In genomic region chr13:30618938-30619289, GRCh38 we compare ENCODE assay signal across 9 cellular contexts. TPM values are rescaled to one million over a fixed set of nuclear protein-coding genes. Genes with fewer than 3 reads are reported as not detected.
DNase-seq lines count a peak whose midpoint lies in the region; ATAC-seq and TF ChIP-seq lines count a peak whose summit lies in the region.
"Had no signal": no experiment of that assay in that cellular context is flagged by ENCODE, and none has a peak within 500 bp of the region (broad histone marks: within the 10 kb centered on the region; RNA-seq: fewer than 3 reads in every experiment).

No MANE protein-coding gene starts in this region.

- no peak overlapping the region for H2AFZ ChIP-seq in neural progenitor cell (replicated peaks)

- DNase-seq in AG09309 (ENCODE audit: low read depth) (no peak), neural progenitor cell (ENCODE audit: low spot score) (no peak), T1000 (lab: John Stamatoyannopoulos, UW) (no peak), NCI-H748 (lab: John Stamatoyannopoulos, UW; ENCODE audit: unreplicated experiment) (no peak), RKO (ENCODE audit: low spot score) (no peak)

- H3K4me1 ChIP-seq in duodenal mucosa (ENCODE audit: control insufficient read depth in 1 of 2, insufficient read depth in 2 of 2, low read length in 2 of 2) (peaks cover 27 to 30% of the 10 kb centered on the region in 2 donors), neural progenitor cell (peaks cover 29% of the 10 kb centered on the region)

- H3K27me3 ChIP-seq in duodenal mucosa (ENCODE audit: control insufficient read depth in 1 of 2, insufficient read depth in 2 of 2, low read length in 2 of 2) (no peaks in the 10 kb centered on the region), neural progenitor cell (no peaks in the 10 kb centered on the region)

- peaks cover 9% of the 10 kb centered on the region for H3K36me3 Mint-ChIP-seq in neural progenitor cell

- H3K27ac ChIP-seq in KOPT-K1 (ENCODE audit: low read depth, low read length, poor library complexity, severe bottlenecking) (peak overlapping the region; percentile 97), duodenal mucosa (ENCODE audit: low read depth, low read length) (peak overlapping the region; percentile 15), neural progenitor cell (no peak overlapping the region)

- peaks cover 90% of the 10 kb centered on the region for H3K79me2 ChIP-seq in neural progenitor cell (ENCODE audit: low read depth)

- no peak overlapping the region for H3K4me3 Mint-ChIP-seq in neural progenitor cell

- TF ChIP-seq CTCF in AG09309 (IDR thresholded peaks at IDR 0.05; ENCODE audit: control insufficient read depth, insufficient read depth, low read depth, low read length, missing control alignments) (no peak), neural progenitor cell (IDR thresholded peaks at IDR 0.05) (no peak)

- no peak overlapping the region for H3K27ac Mint-ChIP-seq in neural progenitor cell

- peaks cover 32% of the 10 kb centered on the region for H3K36me3 ChIP-seq in KOPT-K1 (ENCODE audit: insufficient read depth, low read length)
- H3K36me3 ChIP-seq in duodenal mucosa (ENCODE audit: control insufficient read depth in 1 of 2, insufficient read depth in 2 of 2, low read length in 2 of 2) = peaks cover 0 to 11% of the 10 kb centered on the region in 2 donors
- H3K36me3 ChIP-seq in neural progenitor cell = peaks cover 13% of the 10 kb centered on the region

- H3K4me1 Mint-ChIP-seq in neural progenitor cell = peaks cover 26% of the 10 kb centered on the region

- peak overlapping the region; percentile 90 for H3K4me3 ChIP-seq in AG09309 (ENCODE audit: control insufficient read depth, low read depth, low read length)
- H3K4me3 ChIP-seq in duodenal mucosa (ENCODE audit: low read depth in 1 of 2, low read length in 2 of 2) = peak overlapping the region; percentile 93 to 97
- peak overlapping the region; percentile 72 for H3K4me3 ChIP-seq in neural progenitor cell

- H4K20me1 ChIP-seq in neural progenitor cell (ENCODE audit: low read depth) = peaks cover 33% of the 10 kb centered on the region

- no peaks in the 10 kb centered on the region for H3K9me3 ChIP-seq in KOPT-K1 (ENCODE audit: insufficient read depth, low read length, poor library complexity, severe bottlenecking)
- no peaks in the 10 kb centered on the region for H3K9me3 ChIP-seq in duodenal mucosa (ENCODE audit: control insufficient read depth in 1 of 2, low read length in 2 of 2)
- H3K9me3 ChIP-seq in neural progenitor cell (ENCODE audit: low read depth) = no peaks in the 10 kb centered on the region

- H3K4me2 ChIP-seq in neural progenitor cell = peak overlapping the region; percentile 89

- no peaks in the 10 kb centered on the region for H3K9me3 Mint-ChIP-seq in neural progenitor cell

- no peak for ATAC-seq in HG02852 (IDR thresholded peaks at IDR 0.05; ENCODE audit: unreplicated experiment)
- ATAC-seq: esophagus mucosa had no signal

- peak overlapping the region; percentile 89 to 92 for H3K9ac ChIP-seq in duodenal mucosa (ENCODE audit: low read depth in 1 of 2, low read length in 2 of 2)
- peak overlapping the region; percentile 62 for H3K9ac ChIP-seq in neural progenitor cell

- no peaks in the 10 kb centered on the region for H3K27me3 Mint-ChIP-seq in neural progenitor cell (ENCODE audit: insufficient read depth, low read depth)

- peaks cover 14% of the 10 kb centered on the region for H3F3A ChIP-seq in neural progenitor cell (ENCODE audit: low read depth)

RNA-seq across cellular contexts. Expression of gene USPL1, which starts 1.2 kb away (rescaled TPM):
- 36.2 and 42.5 TPM in 2 replicates for total RNA-seq in neural progenitor cell (ENCODE audit: low replicate concordance)
